8 cellular contexts compared by ENCODE assay signal in the genomic region with DNA sequence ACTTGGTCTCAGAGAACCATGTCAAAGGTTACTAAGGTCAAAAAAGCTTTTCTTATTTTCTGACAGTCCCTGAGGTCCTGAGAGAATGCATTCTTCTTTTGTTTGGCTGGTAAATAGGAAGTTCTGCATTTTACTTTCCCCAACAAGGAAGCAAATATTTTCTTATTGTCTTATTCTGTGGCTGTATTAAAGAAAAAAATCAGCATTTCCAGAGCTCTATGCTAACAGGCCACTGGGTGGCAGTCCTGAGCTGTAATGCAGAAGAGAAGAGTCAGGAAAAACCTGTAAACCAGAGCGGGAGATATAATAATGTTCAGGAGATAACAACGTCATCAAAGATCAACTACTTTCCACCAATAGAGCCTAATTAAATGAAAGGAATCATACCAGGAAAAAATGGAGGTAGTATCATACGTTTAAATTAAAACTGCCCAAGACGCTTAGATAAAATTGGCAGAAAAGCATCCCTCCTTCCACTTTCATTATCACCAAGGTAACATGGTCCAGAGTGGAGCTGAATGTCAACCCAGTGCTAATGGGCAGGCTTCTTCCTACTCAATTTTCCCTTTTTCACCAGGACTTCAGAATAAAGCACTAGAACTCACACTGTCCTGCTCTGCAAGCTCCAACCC. TPM values are rescaled to one million over a fixed set of nuclear protein-coding genes. Genes with fewer than 3 reads are reported as not detected.
DNase-seq lines count a peak whose midpoint lies in the region; ATAC-seq, FAIRE-seq and TF ChIP-seq lines count a peak whose summit lies in the region.

No MANE protein-coding gene starts in this region.

- H3K4me1 Mint-ChIP-seq in glutamatergic neuron (ENCODE audit: low read depth, unreplicated experiment) = peaks cover 5% of the 10 kb centered on the region

- ATAC-seq in SK-N-SH treated with all-trans-retinoic acid at 6 μM for 48 hours (peak; percentile 74), HG02588 (IDR thresholded peaks at IDR 0.05; ENCODE audit: unreplicated experiment) (no peak)

- H3K9me3 Mint-ChIP-seq in glutamatergic neuron (ENCODE audit: unreplicated experiment) = no peaks in the 10 kb centered on the region

- H3K27ac Mint-ChIP-seq in glutamatergic neuron (ENCODE audit: unreplicated experiment) = no peak overlapping the region

- TF ChIP-seq CTCF in GM12874 (IDR thresholded peaks at IDR 0.05; ENCODE audit: insufficient read depth, low read depth, low read length) (peak; percentile 69), NB4 (IDR thresholded peaks at IDR 0.05; ENCODE audit: low read depth, low read length) (peak; percentile 87), glutamatergic neuron (IDR thresholded peaks at IDR 0.05; ENCODE audit: partially characterized antibody, unreplicated experiment) (peak; percentile 81)

- no peak overlapping the region for H3K4me3 ChIP-seq in NB4 (ENCODE audit: low read depth, low read length)

- no peak for FAIRE-seq in urothelium cell line (lab: Jason Lieb, UNC)

- H3K36me3 Mint-ChIP-seq in glutamatergic neuron (ENCODE audit: unreplicated experiment) = no peaks in the 10 kb centered on the region

- TF ChIP-seq POLR2A in NB4 (IDR thresholded peaks at IDR 0.05; ENCODE audit: extremely low read depth, insufficient read length) = no peak

- H3K27me3 Mint-ChIP-seq in glutamatergic neuron (ENCODE audit: unreplicated experiment) = no peaks in the 10 kb centered on the region

- no peak overlapping the region for H3K4me3 Mint-ChIP-seq in glutamatergic neuron (ENCODE audit: unreplicated experiment)

- DNase-seq in NB4 (ENCODE audit: low read depth) = peak; percentile 67
- peak; percentile 69 for DNase-seq in activated naive CD4-positive, alpha-beta T cell treated with anti-CD3 and anti-CD28 coated beads, Interleukin-2, amount 50 U/mL, for 16 hours
- DNase-seq in glutamatergic neuron = peak; percentile 75
- DNase-seq in pulmonary artery endothelial cell (ENCODE audit: low read depth, low spot score) = peak; percentile 43
- peak; percentile 55 for DNase-seq in urothelium cell line (ENCODE audit: low spot score)

TF ChIP-seq in SK-N-SH treated with all-trans-retinoic acid at 6 μM for 48 hours, 23 proteins besides CTCF, POLR2A, EP300 and RAD21:
- TF ChIP-seq ARNTL (CRISPR knock-in tag; IDR thresholded peaks at IDR 0.05; ENCODE audit: borderline replicate concordance, low read depth) (no peak), GLIS3 (CRISPR knock-in tag; IDR thresholded peaks at IDR 0.05) (no peak), ZC3H10 (CRISPR knock-in tag; IDR thresholded peaks at IDR 0.05) (no peak), OSR1 (CRISPR knock-in tag; IDR thresholded peaks at IDR 0.05) (no peak), ZFP3 (CRISPR knock-in tag; IDR thresholded peaks at IDR 0.05) (no peak), PPARA (CRISPR knock-in tag; IDR thresholded peaks at IDR 0.05; ENCODE audit: borderline replicate concordance) (no peak), ZNF565 (CRISPR knock-in tag; conservative IDR thresholded peaks at IDR 0.05; ENCODE audit: low read depth) (no peak), ISL1 (CRISPR knock-in tag; IDR thresholded peaks at IDR 0.05) (no peak), ESRRG (CRISPR knock-in tag; IDR thresholded peaks at IDR 0.05) (no peak), SNAI2 (CRISPR knock-in tag; IDR thresholded peaks at IDR 0.05) (no peak), RARB (CRISPR knock-in tag; IDR thresholded peaks at IDR 0.05) (no peak), BACH2 (CRISPR knock-in tag; IDR thresholded peaks at IDR 0.05; ENCODE audit: borderline replicate concordance) (no peak), ZFP30 (CRISPR knock-in tag; IDR thresholded peaks at IDR 0.05) (no peak), TOX (CRISPR knock-in tag; IDR thresholded peaks at IDR 0.05; ENCODE audit: borderline replicate concordance) (no peak)
- TF ChIP-seq, protein P1, sequence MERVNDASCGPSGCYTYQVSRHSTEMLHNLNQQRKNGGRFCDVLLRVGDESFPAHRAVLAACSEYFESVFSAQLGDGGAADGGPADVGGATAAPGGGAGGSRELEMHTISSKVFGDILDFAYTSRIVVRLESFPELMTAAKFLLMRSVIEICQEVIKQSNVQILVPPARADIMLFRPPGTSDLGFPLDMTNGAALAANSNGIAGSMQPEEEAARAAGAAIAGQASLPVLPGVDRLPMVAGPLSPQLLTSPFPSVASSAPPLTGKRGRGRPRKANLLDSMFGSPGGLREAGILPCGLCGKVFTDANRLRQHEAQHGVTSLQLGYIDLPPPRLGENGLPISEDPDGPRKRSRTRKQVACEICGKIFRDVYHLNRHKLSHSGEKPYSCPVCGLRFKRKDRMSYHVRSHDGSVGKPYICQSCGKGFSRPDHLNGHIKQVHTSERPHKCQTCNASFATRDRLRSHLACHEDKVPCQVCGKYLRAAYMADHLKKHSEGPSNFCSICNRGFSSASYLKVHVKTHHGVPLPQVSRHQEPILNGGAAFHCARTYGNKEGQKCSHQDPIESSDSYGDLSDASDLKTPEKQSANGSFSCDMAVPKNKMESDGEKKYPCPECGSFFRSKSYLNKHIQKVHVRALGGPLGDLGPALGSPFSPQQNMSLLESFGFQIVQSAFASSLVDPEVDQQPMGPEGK (CRISPR knock-in tag; IDR thresholded peaks at IDR 0.05; ENCODE audit: borderline replicate concordance) = no peak
TF ChIP-seq in SK-N-SH treated with all-trans-retinoic acid at 6 μM for 48 hours: peak in this region for 0.

RNA-seq across cellular contexts. Expression of a gene that starts 55.6 kb away (rescaled TPM):
- total RNA-seq in glutamatergic neuron (ENCODE audit: unreplicated experiment) (4.8 TPM), pulmonary artery endothelial cell (6.1 and 8.2 TPM in 2 replicates)
